ENCODE assay signal across 22 cellular contexts in genomic region chr20:9490171-9490570, GRCh38. TPM values are rescaled to one million over a fixed set of nuclear protein-coding genes. Genes with fewer than 3 reads are reported as not detected.
"Had no signal": no experiment of that assay in that cellular context is flagged by ENCODE, and none has a peak within 500 bp of the region (broad histone marks: within the 10 kb centered on the region; RNA-seq: fewer than 3 reads in every experiment).

No MANE protein-coding gene starts in this region.

- H3K4me1 Mint-ChIP-seq: T-helper 17 cell, WTC11 had no signal

- H3K36me3 Mint-ChIP-seq: activated naive CD8-positive, alpha-beta T cell; WTC11 had no signal

- H3K27me3 ChIP-seq: brain microvascular endothelial cell, cardiac muscle cell, Peyer's patch had no signal

- H3K27ac ChIP-seq: brain microvascular endothelial cell, cardiac muscle cell, Peyer's patch, SJSA1 had no signal

- H3K4me3 ChIP-seq: cardiac muscle cell, Peyer's patch, SJSA1 had no signal

- H3K36me3 ChIP-seq: brain microvascular endothelial cell, cardiac muscle cell, Peyer's patch, SJSA1 had no signal

- H3K27ac Mint-ChIP-seq: activated naive CD4-positive, alpha-beta T cell treated with anti-CD3 and anti-CD28 coated beads for 36 hours; activated naive CD8-positive, alpha-beta T cell; T-helper 17 cell; WTC11 had no signal

- H3K4me3 Mint-ChIP-seq: activated naive CD4-positive, alpha-beta T cell treated with anti-CD3 and anti-CD28 coated beads for 36 hours; activated naive CD8-positive, alpha-beta T cell; activated T-cell treated with anti-CD3 and anti-CD28 coated beads, Interleukin-2, amount 50 U/mL, for 4 hours; T-helper 17 cell; WTC11 had no signal

- H3K27me3 Mint-ChIP-seq: activated naive CD8-positive, alpha-beta T cell; T-helper 17 cell had no signal

- ATAC-seq: activated T-cell treated with anti-CD3 and anti-CD28 coated beads, Interleukin-2, amount 50 U/mL, for 4 hours; T-helper 17 cell; WTC11 had no signal

- DNase-seq: activated CD4-positive, alpha-beta T cell treated with anti-CD3 and anti-CD28 coated beads for 48 hours; activated CD4-positive, alpha-beta T cell treated with anti-CD3 and anti-CD28 coated beads, Interleukin-2, amount 50 U/mL, for 4 hours; activated CD4-positive, CD25-positive, alpha-beta regulatory T cell treated with anti-CD3 and anti-CD28 coated beads, Interleukin-2, amount 50 U/mL, for 72 hours; activated effector memory CD4-positive, alpha-beta T cell treated with anti-CD3 and anti-CD28 coated beads, Interleukin-2, amount 50 U/mL, for 16 hours; activated naive CD4-positive, alpha-beta T cell treated with anti-CD3 and anti-CD28 coated beads for 36 hours; activated T-cell treated with anti-CD3 and anti-CD28 coated beads, Interleukin-2, amount 50 U/mL, for 4 hours; amygdala; brain microvascular endothelial cell; NCI-H1105 treated with DMSO at 0.1 percent for 48 hours; NCI-H1436 treated with DMSO at 0.1 percent for 48 hours; NCI-H187; NCI-H2081; NCI-H510A treated with DMSO at 0.1 percent for 48 hours; NCI-H69; Peyer's patch; SHP77; T-helper 17 cell; T-helper 9 cell had no signal

- H3K4me1 ChIP-seq: Peyer's patch, SJSA1 had no signal

- H3K9me3 ChIP-seq: Peyer's patch, SJSA1 had no signal

RNA-seq across cellular contexts. Expression of gene LAMP5, which starts 24.2 kb away (rescaled TPM):
- total RNA-seq: activated naive CD4-positive, alpha-beta T cell treated with anti-CD3 and anti-CD28 coated beads for 36 hours; activated T-cell treated with anti-CD3 and anti-CD28 coated beads, Interleukin-2, amount 50 U/mL, for 4 hours; Peyer's patch; SJSA1 had no signal
